23 cellular contexts compared by ENCODE assay signal in the genomic region with DNA sequence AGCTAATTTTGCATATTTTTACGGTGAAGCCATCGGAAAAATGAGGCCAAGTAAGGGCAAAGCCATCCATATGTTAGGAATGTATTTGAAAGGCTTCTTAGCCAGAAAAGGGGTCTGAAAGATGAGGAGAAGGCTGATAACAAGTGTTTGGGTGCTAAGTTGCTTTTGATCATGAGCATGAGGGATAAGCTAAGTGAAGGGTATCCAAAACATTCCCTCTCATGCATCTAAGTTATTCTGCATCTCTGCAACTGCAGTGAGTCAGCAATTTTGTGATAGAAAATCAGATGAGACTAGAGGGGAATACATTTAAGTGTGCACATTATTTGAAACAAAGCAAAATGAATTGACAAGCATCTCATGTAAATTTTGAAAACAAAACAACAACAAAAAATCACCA.
DNase-seq lines count a peak whose midpoint lies in the region; ATAC-seq and TF ChIP-seq lines count a peak whose summit lies in the region.
"Had no signal": no experiment of that assay in that cellular context is flagged by ENCODE, and none has a peak within 500 bp of the region (broad histone marks: within the 10 kb centered on the region; RNA-seq: fewer than 3 reads in every experiment).

No MANE protein-coding gene starts in this region.

- no peaks in the 10 kb centered on the region for H3K27me3 ChIP-seq in A673 (replicated peaks; ENCODE audit: insufficient read depth, low read depth, low read length, poor library complexity)

- TF ChIP-seq CTCF in cardiac fibroblast (IDR thresholded peaks at IDR 0.05; ENCODE audit: low read depth, low read length) (no peak), A673 (conservative IDR thresholded peaks at IDR 0.05; ENCODE audit: low read depth, low read length) (no peak)

- no peaks in the 10 kb centered on the region for H3K4me1 ChIP-seq in A673 (ENCODE audit: insufficient read depth, low read length, poor library complexity, severe bottlenecking)

- H3K27ac ChIP-seq in A673 (ENCODE audit: low read depth, low read length, poor library complexity, severe bottlenecking), result no peak overlapping the region
- H3K27ac ChIP-seq: RWPE1 had no signal

- DNase-seq in OCI-M1 (lab: John Stamatoyannopoulos, UW) (peak; percentile 11), cardiac fibroblast (ENCODE audit: low read depth in 2 of 2) (peak; percentile 4 to 69), iris pigment epithelial cell (ENCODE audit: low read depth) (peak; percentile 26), mesenteric fat pad (ENCODE audit: low spot score) (no peak), A673 (ENCODE audit: low spot score) (no peak), KG1 (lab: John Stamatoyannopoulos, UW) (no peak)
- DNase-seq: ACHN, Calu3, DMS79 treated with DMSO at 0.1 percent for 48 hours, GF-D8, H7, NCI-H1092, NCI-H1417 treated with DMSO at 0.1 percent for 48 hours, NCI-H187, NCI-H2081 treated with DMSO at 0.1 percent for 48 hours, NCI-H2171, NCI-H226, NCI-H510A, NCI-H69, SHP77 treated with DMSO at 0.1 percent for 48 hours had no signal

- ATAC-seq in HG02885 (IDR thresholded peaks at IDR 0.05; ENCODE audit: poor library complexity, unreplicated experiment), result no peak
- ATAC-seq: Panc1 had no signal

- no peaks in the 10 kb centered on the region for H3K9me3 ChIP-seq in A673 (ENCODE audit: low read depth, low read length, poor library complexity, severe bottlenecking)

- no TSS peak for BruUV-seq in A673 (replicated peaks; lab: Mats Ljungman, UMichigan)

- CTCF ChIA-PET in A673 (lab: Charles Lee), result no interaction called here

- no peak overlapping the region for H3K4me3 ChIP-seq in cardiac fibroblast (replicated peaks in 1 of 2; ENCODE audit: low read depth in 2 of 2, low read length in 2 of 2)
- no peak overlapping the region for H3K4me3 ChIP-seq in A673 (ENCODE audit: low read depth, low read length, poor library complexity, severe bottlenecking)

- intact Hi-C loops in A673 (cut with micrococcal nuclease; ENCODE audit: unreplicated experiment), result no loop called here

- POLR2A ChIA-PET in A673 (lab: Charles Lee; ENCODE audit: low non-redundant PET), result no interaction called here

- no peaks in the 10 kb centered on the region for H3K36me3 ChIP-seq in A673 (ENCODE audit: insufficient read depth, low read length, poor library complexity, severe bottlenecking)

Comparison
In these comparisons a context has a peak if more than half of its experiments do, and no peak if none do; other contexts are left out.
1. DNase-seq: peak in OCI-M1 (single experiment), cardiac fibroblast (2 of 2) and iris pigment epithelial cell (single experiment); none in mesenteric fat pad (single experiment), A673 (single experiment) and KG1 (single experiment).